ENCODE assay signal across 19 cellular contexts in the genomic region with DNA sequence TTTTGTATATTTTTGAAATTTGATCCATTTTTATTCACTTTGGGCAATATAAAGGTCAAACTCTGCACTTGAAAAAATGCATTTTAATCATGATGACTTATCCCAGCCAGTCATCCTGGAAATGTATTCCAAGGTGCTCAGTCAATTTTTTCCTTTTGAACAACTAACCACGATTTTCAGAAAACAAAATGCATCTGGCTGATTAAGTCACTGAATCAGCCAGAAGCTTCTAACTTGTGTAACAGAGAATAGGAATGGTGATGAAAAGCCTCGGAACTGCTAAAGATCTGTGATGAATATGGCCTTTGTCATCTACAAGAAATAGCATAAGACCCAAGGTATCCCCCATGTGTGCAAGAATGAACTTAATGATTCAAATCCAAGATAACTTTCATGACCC.
"Had no signal": no experiment of that assay in that cellular context is flagged by ENCODE, and none has a peak within 500 bp of the region (broad histone marks: within the 10 kb centered on the region; RNA-seq: fewer than 3 reads in every experiment).

No MANE protein-coding gene starts in this region.

- ATAC-seq: activated T-cell treated with anti-CD3 and anti-CD28 coated beads, Interleukin-2, amount 50 U/mL, for 72 hours; left ventricle myocardium superior; naive thymus-derived CD8-positive, alpha-beta T cell had no signal

- DNase-seq: activated CD4-positive, alpha-beta T cell treated with anti-CD3 and anti-CD28 coated beads, Interleukin-2, amount 10 ng/mL, durations not matched to agents 24 days and 14 days; activated CD4-positive, CD25-positive, alpha-beta regulatory T cell; activated CD8-positive, alpha-beta memory T cell treated with anti-CD3 and anti-CD28 coated beads, Interleukin-2, amount 50 U/mL, for 48 hours; activated gamma-delta T cell treated with Interleukin-2 at 50 U/mL for 16 hours; activated naive CD8-positive, alpha-beta T cell treated with anti-CD3 and anti-CD28 coated beads for 36 hours; activated T-cell treated with anti-CD3 and anti-CD28 coated beads, Interleukin-2, amount 50 U/mL, for 72 hours; aorta; endodermal cell; kidney; left ventricle myocardium superior; mesenchymal stem cell; naive thymus-derived CD8-positive, alpha-beta T cell; posterior cingulate gyrus; stimulated activated CD4-positive, alpha-beta T cell treated with anti-CD3 and anti-CD28 coated beads, Interleukin-2, amount 100 ng/mL, for 48 hours; stimulated activated naive CD4-positive, alpha-beta T cell treated with Interleukin-2 at 50 U/mL for 16 hours; trophoblast cell had no signal

- H3K27me3 Mint-ChIP-seq: activated naive CD8-positive, alpha-beta T cell treated with anti-CD3 and anti-CD28 coated beads for 36 hours had no signal

- H3K9me3 Mint-ChIP-seq: activated CD4-positive, alpha-beta T cell treated with anti-CD3 and anti-CD28 coated beads, Interleukin-2, amount 10 ng/mL, durations not matched to agents 24 days and 14 days; activated naive CD8-positive, alpha-beta T cell treated with anti-CD3 and anti-CD28 coated beads for 36 hours; activated T-cell treated with anti-CD3 and anti-CD28 coated beads, Interleukin-2, amount 50 U/mL, for 72 hours; endodermal cell; naive thymus-derived CD8-positive, alpha-beta T cell; T-helper 2 cell treated with Interferon-gamma antibody and Interleukin-4, amounts not matched to agents 5 μg/mL and 100 μg/mL, for 36 hours had no signal

- H3K4me2 ChIP-seq: hepatocyte had no signal

- H3K79me2 ChIP-seq: hepatocyte had no signal

- FAIRE-seq: kidney had no signal

- H2AFZ ChIP-seq: hepatocyte had no signal

- H3K27me3 ChIP-seq: cardiac muscle cell, hepatocyte had no signal

- H3K4me1 Mint-ChIP-seq: activated CD4-positive, alpha-beta T cell treated with anti-CD3 and anti-CD28 coated beads, Interleukin-2, amount 10 ng/mL, durations not matched to agents 24 days and 14 days; activated naive CD8-positive, alpha-beta T cell treated with anti-CD3 and anti-CD28 coated beads for 36 hours; naive thymus-derived CD8-positive, alpha-beta T cell had no signal

- H3K27ac Mint-ChIP-seq: activated CD4-positive, alpha-beta T cell treated with anti-CD3 and anti-CD28 coated beads, Interleukin-2, amount 10 ng/mL, durations not matched to agents 24 days and 14 days; activated naive CD8-positive, alpha-beta T cell treated with anti-CD3 and anti-CD28 coated beads for 36 hours; activated T-cell treated with anti-CD3 and anti-CD28 coated beads, Interleukin-2, amount 50 U/mL, for 72 hours; endodermal cell; naive thymus-derived CD8-positive, alpha-beta T cell; T-helper 2 cell treated with Interferon-gamma antibody and Interleukin-4, amounts not matched to agents 5 μg/mL and 100 μg/mL, for 36 hours had no signal

- H3K4me3 Mint-ChIP-seq: activated CD4-positive, alpha-beta T cell treated with anti-CD3 and anti-CD28 coated beads, Interleukin-2, amount 10 ng/mL, durations not matched to agents 24 days and 14 days; activated naive CD8-positive, alpha-beta T cell treated with anti-CD3 and anti-CD28 coated beads for 36 hours; activated T-cell treated with anti-CD3 and anti-CD28 coated beads, Interleukin-2, amount 50 U/mL, for 72 hours; endodermal cell; naive thymus-derived CD8-positive, alpha-beta T cell; T-helper 2 cell treated with Interferon-gamma antibody and Interleukin-4, amounts not matched to agents 5 μg/mL and 100 μg/mL, for 36 hours had no signal

- H3K36me3 Mint-ChIP-seq: activated naive CD8-positive, alpha-beta T cell treated with anti-CD3 and anti-CD28 coated beads for 36 hours; naive thymus-derived CD8-positive, alpha-beta T cell had no signal

- H3K27ac ChIP-seq: cardiac muscle cell, hepatocyte had no signal

- H3K36me3 ChIP-seq: cardiac muscle cell had no signal

- H3K4me3 ChIP-seq: cardiac muscle cell, hepatocyte had no signal
